ENCODE assay signal across 24 cellular contexts in the genomic region with DNA sequence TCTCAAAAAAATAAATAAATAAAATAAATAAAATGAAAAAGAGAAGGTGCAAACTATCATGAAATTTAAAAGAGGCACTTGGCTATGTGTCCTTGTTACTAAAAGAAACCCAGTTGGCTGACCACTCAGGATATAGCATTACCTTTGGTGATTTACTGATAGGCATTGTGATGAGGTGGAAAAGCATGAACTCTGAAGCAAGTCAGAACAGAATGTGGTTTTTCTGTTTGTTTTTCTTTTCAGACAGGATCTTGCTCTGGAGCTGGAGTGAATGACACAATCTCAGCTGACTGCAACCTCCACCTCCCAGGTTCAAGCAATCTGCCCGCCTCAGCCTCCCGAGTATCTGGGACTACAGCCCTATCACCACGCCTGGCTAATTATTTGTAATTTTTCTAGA.
"Had no signal": no experiment of that assay in that cellular context is flagged by ENCODE, and none has a peak within 500 bp of the region (broad histone marks: within the 10 kb centered on the region; RNA-seq: fewer than 3 reads in every experiment).

No MANE protein-coding gene starts in this region.

- H3K4me1 Mint-ChIP-seq: activated B cell treated with CpG ODN at 0.5 μM for 24 hours; activated CD4-positive, alpha-beta T cell treated with anti-CD3 and anti-CD28 coated beads for 36 hours; activated naive CD8-positive, alpha-beta T cell treated with anti-CD3 and anti-CD28 coated beads for 36 hours; naive thymus-derived CD8-positive, alpha-beta T cell; neural progenitor cell; stimulated activated naive B cell treated with anti-CD40 and anti-IgM and Interleukin-4, amounts not matched to agents 10 μg/mL and 1 μg/mL and 100 μg/mL, for 72 hours had no signal

- H3K27ac ChIP-seq: esophagus muscularis mucosa, gastrocnemius medialis, lower lobe of right lung, neural progenitor cell, testis, upper lobe of left lung had no signal

- ATAC-seq: activated CD4-positive, alpha-beta T cell treated with anti-CD3 and anti-CD28 coated beads for 36 hours; activated T-cell treated with anti-CD3 and anti-CD28 coated beads, Interleukin-2, amount 50 U/mL, for 4 hours; gastrocnemius medialis; lower lobe of right lung; naive thymus-derived CD8-positive, alpha-beta T cell; sciatic nerve; stimulated activated naive B cell treated with anti-CD40 and anti-IgM and Interleukin-4, amounts not matched to agents 10 μg/mL and 1 μg/mL and 100 μg/mL, for 72 hours had no signal

- H3K4me3 Mint-ChIP-seq: activated B cell treated with CpG ODN at 0.5 μM for 24 hours; activated CD4-positive, alpha-beta T cell treated with anti-CD3 and anti-CD28 coated beads for 36 hours; activated naive CD8-positive, alpha-beta T cell treated with anti-CD3 and anti-CD28 coated beads for 36 hours; activated T-cell treated with anti-CD3 and anti-CD28 coated beads, Interleukin-2, amount 50 U/mL, for 4 hours; naive thymus-derived CD8-positive, alpha-beta T cell; neural progenitor cell; stimulated activated naive B cell treated with anti-CD40 and anti-IgM and Interleukin-4, amounts not matched to agents 10 μg/mL and 1 μg/mL and 100 μg/mL, for 72 hours had no signal

- H3K27ac Mint-ChIP-seq: activated B cell treated with CpG ODN at 0.5 μM for 24 hours; activated CD4-positive, alpha-beta T cell treated with anti-CD3 and anti-CD28 coated beads for 36 hours; activated naive CD8-positive, alpha-beta T cell treated with anti-CD3 and anti-CD28 coated beads for 36 hours; activated T-helper 2 cell treated with anti-CD3 and anti-CD28 coated beads, Interferon-gamma antibody, Interleukin-2, Interleukin-4, amounts not matched to agents 10 μg/mL and 5 μg/mL and 100 μg/mL, durations not matched to agents 14 hours and 24 hours and 36 hours; naive thymus-derived CD8-positive, alpha-beta T cell; neural progenitor cell; stimulated activated naive B cell treated with anti-CD40 and anti-IgM and Interleukin-4, amounts not matched to agents 10 μg/mL and 1 μg/mL and 100 μg/mL, for 72 hours had no signal

- H3K4me1 ChIP-seq: esophagus muscularis mucosa, gastrocnemius medialis, lower lobe of right lung, neural progenitor cell, testis, upper lobe of left lung had no signal

- DNase-seq: activated B cell treated with CpG ODN at 0.5 μM for 24 hours; activated CD4-positive, alpha-beta T cell treated with anti-CD3 and anti-CD28 coated beads for 36 hours; activated CD4-positive, alpha-beta T cell treated with anti-CD3 and anti-CD28 coated beads, Interleukin-2, amount 50 U/mL, for 4 hours; activated CD8-positive, alpha-beta memory T cell treated with anti-CD3 and anti-CD28 coated beads, Interleukin-2, amount 50 U/mL, for 48 hours; activated naive CD4-positive, alpha-beta T cell; activated naive CD8-positive, alpha-beta T cell treated with anti-CD3 and anti-CD28 coated beads for 36 hours; activated T-cell treated with anti-CD3 and anti-CD28 coated beads, Interleukin-2, amount 50 U/mL, for 4 hours; caudate nucleus; dermis blood vessel endothelial cell; effector CD8-positive, alpha-beta T cell; gastrocnemius medialis; head of caudate nucleus; islet precursor cell; lower lobe of right lung; naive thymus-derived CD8-positive, alpha-beta T cell; stimulated activated CD4-positive, alpha-beta T cell treated with anti-CD3 and anti-CD28 coated beads, Interleukin-15, amount 100 ng/mL, for 24 hours; stimulated activated naive B cell treated with anti-CD40 and anti-IgM and Interleukin-4, amounts not matched to agents 10 μg/mL and 1 μg/mL and 100 μg/mL, for 72 hours; T1000; testis; upper lobe of left lung had no signal

- H3K27me3 ChIP-seq: esophagus muscularis mucosa, gastrocnemius medialis, neural progenitor cell, testis, upper lobe of left lung had no signal
